20 cellular contexts compared by ENCODE assay signal in genomic region chr21:33856893-33857527, GRCh38.
"Had no signal": no experiment of that assay in that cellular context is flagged by ENCODE, and none has a peak within 500 bp of the region (broad histone marks: within the 10 kb centered on the region; RNA-seq: fewer than 3 reads in every experiment).

No MANE protein-coding gene starts in this region.

- H3K9me3 ChIP-seq: gastroesophageal sphincter, heart left ventricle, left ventricle myocardium inferior, psoas muscle, spleen, thyroid gland had no signal

- H3K36me3 Mint-ChIP-seq: activated CD4-positive, alpha-beta memory T cell treated with anti-CD3 and anti-CD28 coated beads for 36 hours; activated naive CD4-positive, alpha-beta T cell treated with anti-CD3 and anti-CD28 coated beads, Interleukin-2, amount 50 U/mL, for 72 hours had no signal

- H3K36me3 ChIP-seq: gastroesophageal sphincter, heart left ventricle, left ventricle myocardium inferior, spleen, thyroid gland had no signal

- H3K9me3 Mint-ChIP-seq: activated B cell treated with CpG ODN at 0.5 μM for 24 hours; activated CD4-positive, alpha-beta memory T cell treated with anti-CD3 and anti-CD28 coated beads for 36 hours; activated naive CD4-positive, alpha-beta T cell treated with anti-CD3 and anti-CD28 coated beads, Interleukin-2, amount 50 U/mL, for 72 hours; activated T-helper 1 cell treated with anti-CD3 and anti-CD28 coated beads, Interleukin-12 subunit alpha, Interleukin-12 subunit beta, Interleukin-2, Interleukin-4 antibody, amounts not matched to agents 30 ng/mL and 10 ng/mL and 1 ng/mL, durations not matched to agents 14 hours and 24 hours and 36 hours; T-helper 2 cell treated with Interferon-gamma antibody and Interleukin-4, amounts not matched to agents 5 μg/mL and 100 μg/mL, for 36 hours had no signal

- ATAC-seq: activated naive CD4-positive, alpha-beta T cell treated with anti-CD3 and anti-CD28 coated beads, Interleukin-2, amount 50 U/mL, for 72 hours; gastroesophageal sphincter; heart left ventricle had no signal

- DNase-seq: activated B cell treated with CpG ODN at 0.5 μM for 24 hours; activated CD4-positive, alpha-beta memory T cell treated with anti-CD3 and anti-CD28 coated beads for 36 hours; activated CD4-positive, alpha-beta T cell treated with anti-CD3 and anti-CD28 coated beads for 4 hours; activated gamma-delta T cell treated with Interleukin-2 at 50 U/mL for 16 hours; activated T-cell treated with anti-CD3 and anti-CD28 coated beads for 4 hours; cerebellar nuclear complex; effector CD4-positive, alpha-beta T cell; left ventricle myocardium inferior; mammary epithelial cell; psoas muscle; spleen; stimulated activated CD8-positive, alpha-beta memory T cell treated with anti-CD3 and anti-CD28 coated beads, Interleukin-4, amount 100 ng/mL, for 48 hours; stimulated activated naive CD4-positive, alpha-beta T cell treated with Interleukin-2 at 50 U/mL for 16 hours; thyroid gland had no signal

- H3K4me3 ChIP-seq: gastroesophageal sphincter, heart left ventricle, left ventricle myocardium inferior, psoas muscle, spleen, thyroid gland had no signal

- H3K4me3 Mint-ChIP-seq: activated B cell treated with CpG ODN at 0.5 μM for 24 hours; activated CD4-positive, alpha-beta memory T cell treated with anti-CD3 and anti-CD28 coated beads for 36 hours; activated T-helper 1 cell treated with anti-CD3 and anti-CD28 coated beads, Interleukin-12 subunit alpha, Interleukin-12 subunit beta, Interleukin-2, Interleukin-4 antibody, amounts not matched to agents 30 ng/mL and 10 ng/mL and 1 ng/mL, durations not matched to agents 14 hours and 24 hours and 36 hours; neural crest cell; T-helper 2 cell treated with Interferon-gamma antibody and Interleukin-4, amounts not matched to agents 5 μg/mL and 100 μg/mL, for 36 hours had no signal

- H3K4me1 ChIP-seq: left ventricle myocardium inferior, psoas muscle, spleen, thyroid gland had no signal

- H3K27ac Mint-ChIP-seq: activated B cell treated with CpG ODN at 0.5 μM for 24 hours; activated CD4-positive, alpha-beta memory T cell treated with anti-CD3 and anti-CD28 coated beads for 36 hours; activated naive CD4-positive, alpha-beta T cell treated with anti-CD3 and anti-CD28 coated beads, Interleukin-2, amount 50 U/mL, for 72 hours; activated T-helper 1 cell treated with anti-CD3 and anti-CD28 coated beads, Interleukin-12 subunit alpha, Interleukin-12 subunit beta, Interleukin-2, Interleukin-4 antibody, amounts not matched to agents 30 ng/mL and 10 ng/mL and 1 ng/mL, durations not matched to agents 14 hours and 24 hours and 36 hours; T-helper 2 cell treated with Interferon-gamma antibody and Interleukin-4, amounts not matched to agents 5 μg/mL and 100 μg/mL, for 36 hours had no signal

- H3K4me1 Mint-ChIP-seq: activated B cell treated with CpG ODN at 0.5 μM for 24 hours had no signal

- H3K27me3 Mint-ChIP-seq: activated B cell treated with CpG ODN at 0.5 μM for 24 hours had no signal

- H3K27ac ChIP-seq: gastroesophageal sphincter, heart left ventricle, left ventricle myocardium inferior, psoas muscle, spleen, thyroid gland had no signal

- H3K27me3 ChIP-seq: gastroesophageal sphincter, heart left ventricle, spleen, thyroid gland had no signal
